8 cellular contexts compared by ENCODE assay signal in the genomic region with DNA sequence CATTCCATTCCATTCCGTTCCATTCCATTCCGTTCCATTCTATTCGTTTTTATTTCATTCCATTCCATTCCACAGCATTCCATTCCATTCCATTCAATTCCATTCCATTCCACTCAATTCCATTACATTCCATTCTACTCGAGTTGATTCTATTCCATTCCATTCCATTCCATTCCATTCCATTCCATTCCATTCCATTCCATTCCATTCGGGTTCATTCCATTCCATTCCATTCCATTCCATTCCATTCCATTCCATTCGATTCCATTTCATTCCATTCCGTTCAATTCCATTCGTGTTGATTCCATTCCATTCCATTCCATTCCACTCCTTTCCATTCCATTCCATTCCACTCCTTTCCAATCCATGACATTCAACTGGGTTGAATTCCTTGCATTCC.
DNase-seq lines count a peak whose midpoint lies in the region; ATAC-seq and TF ChIP-seq lines count a peak whose summit lies in the region.
"Not testable (repeated sequence)": the region's sequence is repeated elsewhere in the genome, so short reads cannot be mapped to it uniquely, and the experiment has no call there.

No MANE protein-coding gene starts in this region.

- H3K36me3 ChIP-seq in Karpas-422 (ENCODE audit: insufficient read depth, low read length); endodermal cell (ENCODE audit: control insufficient read depth, insufficient read depth, low read length); lung (ENCODE audit: control insufficient read depth in 2 of 2, insufficient read depth in 2 of 2, low read length in 2 of 2); upper lobe of right lung: not testable (repeated sequence)

- peak; percentile 29 for ATAC-seq in GM18870 (IDR thresholded peaks at IDR 0.05; ENCODE audit: unreplicated experiment)
- peak; percentile 40 for ATAC-seq in GM21447 (IDR thresholded peaks at IDR 0.05; ENCODE audit: unreplicated experiment)
- ATAC-seq in HG02763 (IDR thresholded peaks at IDR 0.05; ENCODE audit: unreplicated experiment) = peak; percentile 33
- ATAC-seq in HG03175 (IDR thresholded peaks at IDR 0.05; ENCODE audit: unreplicated experiment) = peak; percentile 39
- peak; percentile 44 for ATAC-seq in lung (ENCODE audit: insufficient read depth, low FRiP score)
- peak; percentile 55 for ATAC-seq in upper lobe of right lung

- 52 to 64% methylated on average over 7 to 8 of the region's 8 CpGs for WGBS in endodermal cell (ENCODE audit: insufficient coverage in 1 of 2, insufficient read length in 1 of 2), 2 experiments
- WGBS in lung, 2 donors = 54 to 66% methylated on average over 8 of the region's 8 CpGs

- H3K4me1 Mint-ChIP-seq in endodermal cell = not testable (repeated sequence)

- not testable (repeated sequence) for H3K4me2 ChIP-seq in Karpas-422 (ENCODE audit: low read depth, low read length, poor library complexity, severe bottlenecking)

- not testable (repeated sequence) for H3K79me2 ChIP-seq in Karpas-422 (ENCODE audit: low read length)

- not testable (repeated sequence) for H3K27ac ChIP-seq in Karpas-422 (ENCODE audit: low read length); endodermal cell (ENCODE audit: low read depth, low read length); lung (ENCODE audit: low read depth in 1 of 2, low read length in 1 of 2); upper lobe of right lung

- H2AFZ ChIP-seq in Karpas-422 (ENCODE audit: low read length) = not testable (repeated sequence)

- not testable (repeated sequence) for H3K27ac Mint-ChIP-seq in endodermal cell

- intact Hi-C loops in upper lobe of right lung (cut with DNase I) = not testable (repeated sequence)

- DNase-seq in Karpas-422; endodermal cell; lung (ENCODE audit: low spot score); upper lobe of right lung: not testable (repeated sequence)

- H3K9me2 ChIP-seq in Karpas-422 (replicated peaks; ENCODE audit: insufficient read depth, low read length) = not testable (repeated sequence)

- H4K20me1 ChIP-seq in Karpas-422 (ENCODE audit: insufficient read depth, low read depth, low read length) = not testable (repeated sequence)

- peaks cover 50% of the 10 kb centered on the region for H3K36me3 Mint-ChIP-seq in endodermal cell (ENCODE audit: low read depth)

- peaks cover 10% of the 10 kb centered on the region for H3K27me3 Mint-ChIP-seq in endodermal cell (ENCODE audit: insufficient read depth)

- H3K9me3 Mint-ChIP-seq in endodermal cell = peaks cover 78% of the 10 kb centered on the region

- H3K4me3 ChIP-seq in Karpas-422 (ENCODE audit: low read length) (0 out of 2 replicates have a peak overlapping the region, but pooled peaks have one; percentile 8), endodermal cell (ENCODE audit: low read length) (peak overlapping the region; percentile 68)
- not testable (repeated sequence) for H3K4me3 ChIP-seq in lung, upper lobe of right lung

- H3K9me3 ChIP-seq in Karpas-422 (ENCODE audit: low read length) (peaks cover 47% of the 10 kb centered on the region), endodermal cell (ENCODE audit: control insufficient read depth, low read length) (peaks cover 61% of the 10 kb centered on the region), lung (ENCODE audit: control insufficient read depth in 2 of 2, insufficient read depth in 1 of 2, low read length in 1 of 2) (peaks cover 11 to 25% of the 10 kb centered on the region in 2 donors), upper lobe of right lung (peaks cover 33% of the 10 kb centered on the region)

- not testable (repeated sequence) for TF ChIP-seq CTCF in endodermal cell (conservative IDR thresholded peaks at IDR 0.05); lung (IDR thresholded peaks at IDR 0.05; ENCODE audit: control extremely low read depth, extremely low read depth); upper lobe of right lung (IDR thresholded peaks at IDR 0.05)

- H3K27me3 ChIP-seq in Karpas-422 (ENCODE audit: low read length); endodermal cell (ENCODE audit: control insufficient read depth, insufficient read depth, low read length, poor library complexity, severe bottlenecking); lung (ENCODE audit: control insufficient read depth, insufficient read depth); upper lobe of right lung: not testable (repeated sequence)

- H3K9ac ChIP-seq in Karpas-422 (ENCODE audit: low read length); endodermal cell (ENCODE audit: extremely low read depth, low read length, poor library complexity, severe bottlenecking): not testable (repeated sequence)

- H3K4me3 Mint-ChIP-seq in endodermal cell = not testable (repeated sequence)

- not testable (repeated sequence) for H3K4me1 ChIP-seq in Karpas-422 (ENCODE audit: low read length); endodermal cell (ENCODE audit: control insufficient read depth, insufficient read depth, low read length); lung (ENCODE audit: control insufficient read depth in 2 of 2, insufficient read depth in 2 of 2, low read length in 2 of 2); upper lobe of right lung
